Comparison of ENCODE assay signal across 8 cellular contexts in genomic region chrX:111680988-111681779, GRCh38. TPM values are rescaled to one million over a fixed set of nuclear protein-coding genes. Genes with fewer than 3 reads are reported as not detected.
DNase-seq lines count a peak whose midpoint lies in the region; ATAC-seq and TF ChIP-seq lines count a peak whose summit lies in the region.

TSS of gene ALG13 (plus strand) at chrX:111681170. CDS start at chrX:111681219, 49 bp downstream.

- H3K36me3 Mint-ChIP-seq in activated CD4-positive, alpha-beta T cell treated with anti-CD3 and anti-CD28 coated beads, Interleukin-2, amount 10 ng/mL, durations not matched to agents 24 days and 14 days (ENCODE audit: low read depth): peaks cover 27% of the 10 kb centered on the region

- peak within 1 kb of the TSS; percentile 99 for H3K27ac Mint-ChIP-seq in activated CD4-positive, alpha-beta T cell treated with anti-CD3 and anti-CD28 coated beads, Interleukin-2, amount 10 ng/mL, durations not matched to agents 24 days and 14 days

- peak within 1 kb of the TSS; percentile 84 for H3K4me3 ChIP-seq in coronary artery

- peak within 1 kb of the TSS; percentile 91 for H3K4me3 Mint-ChIP-seq in activated CD4-positive, alpha-beta T cell treated with anti-CD3 and anti-CD28 coated beads, Interleukin-2, amount 10 ng/mL, durations not matched to agents 24 days and 14 days

- peak; percentile 29 for TF ChIP-seq CTCF in coronary artery (IDR thresholded peaks at IDR 0.05)

- ATAC-seq in GM19324 (IDR thresholded peaks at IDR 0.05; ENCODE audit: low FRiP score, unreplicated experiment) (peak; percentile 97), HG03469 (IDR thresholded peaks at IDR 0.05; ENCODE audit: unreplicated experiment) (peak; percentile 98)

- no peaks in the 10 kb centered on the region for H3K27me3 ChIP-seq in layer of hippocampus (ENCODE audit: control insufficient read depth, insufficient read depth, low read length)

- intact Hi-C loops in activated CD4-positive, alpha-beta T cell treated with anti-CD3 and anti-CD28 coated beads, Interleukin-2, amount 10 ng/mL, durations not matched to agents 24 days and 14 days (cut with micrococcal nuclease): no loop called here

- DNase-seq in C1 segment of cervical spinal cord (lab: John Stamatoyannopoulos, UW) (peak; percentile 16 to 82 (median 68)), NCI-H526 (lab: John Stamatoyannopoulos, UW) (peak; percentile 74 to 87), coronary artery (ENCODE audit: low spot score) (peak; percentile 89)
- peak; percentile 95 for DNase-seq in activated CD4-positive, alpha-beta T cell treated with anti-CD3 and anti-CD28 coated beads, Interleukin-2, amount 10 ng/mL, durations not matched to agents 24 days and 14 days
- peak; percentile 75 to 84 for DNase-seq in stimulated activated CD4-positive, alpha-beta T cell treated with anti-CD3 and anti-CD28 coated beads, Interleukin-1b, Interleukin-23, amount 100 ng/mL, for 4 hours (ENCODE audit: low read depth in 2 of 2)

- no peaks in the 10 kb centered on the region for H3K27me3 Mint-ChIP-seq in activated CD4-positive, alpha-beta T cell treated with anti-CD3 and anti-CD28 coated beads, Interleukin-2, amount 10 ng/mL, durations not matched to agents 24 days and 14 days

- peaks cover 16% of the 10 kb centered on the region for H3K4me1 Mint-ChIP-seq in activated CD4-positive, alpha-beta T cell treated with anti-CD3 and anti-CD28 coated beads, Interleukin-2, amount 10 ng/mL, durations not matched to agents 24 days and 14 days

- H3K27ac ChIP-seq in coronary artery (peak within 1 kb of the TSS; percentile 94 to 99), layer of hippocampus (ENCODE audit: low read depth, low read length) (peak within 1 kb of the TSS; percentile 90)

- no peaks in the 10 kb centered on the region for H3K9me3 Mint-ChIP-seq in activated CD4-positive, alpha-beta T cell treated with anti-CD3 and anti-CD28 coated beads, Interleukin-2, amount 10 ng/mL, durations not matched to agents 24 days and 14 days

RNA-seq across cellular contexts. Expression of gene ALG13, which starts in this region (rescaled TPM):
- 49.5 and 64.6 TPM in 2 replicates for total RNA-seq in activated CD4-positive, alpha-beta T cell treated with anti-CD3 and anti-CD28 coated beads, Interleukin-2, amount 10 ng/mL, durations not matched to agents 24 days and 14 days

Comparison
In these comparisons a context has a peak if more than half of its experiments do, and no peak if none do; other contexts are left out.
1. Peak in every context shown above with its lines: DNase-seq, ATAC-seq, H3K4me3 ChIP-seq and H3K27ac ChIP-seq.